ENCODE assay signal across 8 cellular contexts in genomic region chr7:103989785-103990775, GRCh38. TPM values are rescaled to one million over a fixed set of nuclear protein-coding genes. Genes with fewer than 3 reads are reported as not detected.
DNase-seq lines count a peak whose midpoint lies in the region; ATAC-seq, FAIRE-seq and TF ChIP-seq lines count a peak whose summit lies in the region.

No MANE protein-coding gene starts in this region.

- peaks cover 24 to 50% of the 10 kb centered on the region in 2 donors for H3K27me3 ChIP-seq in duodenal mucosa (ENCODE audit: control insufficient read depth in 1 of 2, insufficient read depth in 2 of 2, low read length in 2 of 2)
- peaks cover 19% of the 10 kb centered on the region for H3K27me3 ChIP-seq in mesendoderm (ENCODE audit: insufficient read depth, low read length, poor library complexity)
- H3K27me3 ChIP-seq in aorta (ENCODE audit: control insufficient read depth in 1 of 2, insufficient read depth in 2 of 2, low read length in 1 of 2): peaks cover 2 to 5% of the 10 kb centered on the region in 2 donors

- in situ Hi-C loops in GM13977 (cut with MboI; ENCODE audit: low pct_unique_long_range_greater_than_20kb, low sequenced_read_pairs, unreplicated experiment): no loop called here

- POLR2A ChIA-PET in AG04449 (lab: Yijun Ruan, JAX): no interaction called here

- peak overlapping the region; percentile 56 for H3K18ac ChIP-seq in mesendoderm (ENCODE audit: low read length)

- H2BK120ac ChIP-seq in mesendoderm (ENCODE audit: low read depth, low read length): no peak overlapping the region

- H3K9ac ChIP-seq in duodenal mucosa (ENCODE audit: low read depth in 1 of 2, low read length in 2 of 2): no peak overlapping the region
- H3K9ac ChIP-seq in mesendoderm (ENCODE audit: low read length): peak overlapping the region; percentile 52

- no peak overlapping the region for H3K23ac ChIP-seq in mesendoderm (ENCODE audit: low read length)

- no CpG with 5 or more reads among the region's 82 CpGs for whole genome bisulfite sequencing in mesendoderm (ENCODE audit: extremely low coverage, insufficient coverage, low lambda C conversion rate)
- 0 to 1% methylated on average over 66 to 82 of the region's 82 CpGs for WGBS in aorta, 2 donors

- H2AK5ac ChIP-seq in mesendoderm (ENCODE audit: low read length): no peak overlapping the region

- H3K4me1 ChIP-seq in duodenal mucosa (ENCODE audit: control insufficient read depth in 1 of 2, insufficient read depth in 2 of 2, low read length in 2 of 2) (no peaks in the 10 kb centered on the region), mesendoderm (ENCODE audit: control insufficient read depth, low read depth, low read length) (no peaks in the 10 kb centered on the region), aorta (ENCODE audit: control insufficient read depth in 1 of 2, insufficient read depth in 2 of 2, low read length in 2 of 2) (no peaks in the 10 kb centered on the region)

- H3K4ac ChIP-seq in mesendoderm (ENCODE audit: low read depth, low read length): no peak overlapping the region

- intact Hi-C loops in aorta (cut with DNase I): no loop called here

- H3K4me3 ChIP-seq in AG04449 (ENCODE audit: low read depth, low read length) (peak overlapping the region; percentile 55), duodenal mucosa (ENCODE audit: low read depth in 1 of 2, low read length in 2 of 2) (peak overlapping the region; percentile 15 to 40), mesendoderm (ENCODE audit: low read length) (peak overlapping the region; percentile 28), aorta (ENCODE audit: low read length in 2 of 2) (peak overlapping the region; percentile 22 to 37)

- H3K9me3 ChIP-seq in duodenal mucosa (ENCODE audit: control insufficient read depth in 1 of 2, low read length in 2 of 2): no peaks in the 10 kb centered on the region
- H3K9me3 ChIP-seq in aorta (ENCODE audit: control insufficient read depth, low read length): no peaks in the 10 kb centered on the region

- ATAC-seq in aorta (ENCODE audit: low FRiP score) (peak; percentile 39), HG03045 (IDR thresholded peaks at IDR 0.05; ENCODE audit: unreplicated experiment) (no peak)

- CTCF ChIA-PET in AG04449 (lab: Yijun Ruan, JAX): interaction anchor here (0.9 kb wide), 1 partner anchor 416 kb away, joined by 3 read pairs; no protein-coding TSS in a partner anchor

- no peak overlapping the region for H2BK15ac ChIP-seq in mesendoderm (replicated peaks; ENCODE audit: low read depth)

- H3K27ac ChIP-seq in duodenal mucosa (ENCODE audit: low read depth, low read length) (no peak overlapping the region), mesendoderm (ENCODE audit: low read depth, low read length) (no peak overlapping the region), aorta (ENCODE audit: low read depth in 1 of 2, low read length in 2 of 2) (no peak overlapping the region)

- H3K79me2 ChIP-seq in mesendoderm (ENCODE audit: control insufficient read depth, insufficient read depth, low read length): no peaks in the 10 kb centered on the region

- H3K79me1 ChIP-seq in mesendoderm (ENCODE audit: low read length): no peaks in the 10 kb centered on the region

- DNase-seq in AG04449 (ENCODE audit: low read depth, low spot score) (no peak), GM13977 (ENCODE audit: low spot score) (peak; percentile 37), NCI-H774 (lab: John Stamatoyannopoulos, UW) (peak; percentile 29), mesendoderm (peak; percentile 55), aorta (no peak), D721Med (ENCODE audit: insufficient read length, low spot score) (no peak)

- no peak overlapping the region for H2BK5ac ChIP-seq in mesendoderm (ENCODE audit: low read length)

- H3K56ac ChIP-seq in mesendoderm (ENCODE audit: low read length): peak overlapping the region; percentile 61

- peak; percentile 11 for TF ChIP-seq CTCF in AG04449 (IDR thresholded peaks at IDR 0.05; ENCODE audit: insufficient read depth, low read length, missing control alignments)
- TF ChIP-seq CTCF in GM13977 (IDR thresholded peaks at IDR 0.05; ENCODE audit: extremely low read depth, insufficient read depth, missing control alignments): peak; percentile 4
- TF ChIP-seq CTCF in D721Med (IDR thresholded peaks at IDR 0.05; ENCODE audit: insufficient read depth, missing control alignments): no peak

- H3K4me2 ChIP-seq in mesendoderm (ENCODE audit: low read length): peak overlapping the region; percentile 80

- H4K5ac ChIP-seq in mesendoderm (ENCODE audit: low read length): no peak overlapping the region

- no peak overlapping the region for H4K8ac ChIP-seq in mesendoderm (ENCODE audit: low read depth, low read length)

- FAIRE-seq in D721Med (lab: Jason Lieb, UNC): no peak

- H3K36me3 ChIP-seq in duodenal mucosa (ENCODE audit: control insufficient read depth in 1 of 2, insufficient read depth in 2 of 2, low read length in 2 of 2) (no peaks in the 10 kb centered on the region), mesendoderm (ENCODE audit: control insufficient read depth, insufficient read depth, low read length) (no peaks in the 10 kb centered on the region), aorta (ENCODE audit: control insufficient read depth in 1 of 2, insufficient read depth in 2 of 2, low read length in 1 of 2) (no peaks in the 10 kb centered on the region)

RNA-seq across cellular contexts. Expression of gene RELN, which starts 0.6 kb away (rescaled TPM):
- polyA plus RNA-seq in mesendoderm (2013, experiment 1 of 2): 0.60 TPM
- 0.52 TPM for polyA plus RNA-seq in mesendoderm (2013, experiment 2 of 2)
- total RNA-seq in aorta: 1 to 10 TPM; 1.4 to 3.6 TPM
- under 1 TPM in 1 of 2 donors, not detected in 1; 0.26 TPM for polyA plus RNA-seq in aorta

Comparison
In these comparisons a context has a peak if more than half of its experiments do, and no peak if none do; other contexts are left out.
1. DNase-seq: peak in GM13977 (single experiment), NCI-H774 (single experiment) and mesendoderm (single experiment); none in AG04449 (single experiment), aorta (0 of 2) and D721Med (single experiment).
2. Peak in every context shown above with its lines, with median percentiles within 50 percentile points of each other: H3K4me3 ChIP-seq.